28 cellular contexts compared by ENCODE assay signal in genomic region chr10:106930751-106931150, GRCh38.
DNase-seq lines count a peak whose midpoint lies in the region; ATAC-seq, FAIRE-seq and TF ChIP-seq lines count a peak whose summit lies in the region.
"Had no signal": no experiment of that assay in that cellular context is flagged by ENCODE, and none has a peak within 500 bp of the region (broad histone marks: within the 10 kb centered on the region; RNA-seq: fewer than 3 reads in every experiment).

No MANE protein-coding gene starts in this region.

- no peak overlapping the region for H3K4me3 ChIP-seq in A673 (ENCODE audit: low read depth, low read length, poor library complexity, severe bottlenecking)
- H3K4me3 ChIP-seq: GM23338, right atrium auricular region, thyroid gland, vagina had no signal

- H3K4me1 ChIP-seq in A673 (ENCODE audit: insufficient read depth, low read length, poor library complexity, severe bottlenecking): peaks cover 32% of the 10 kb centered on the region
- H3K4me1 ChIP-seq: right atrium auricular region, vagina had no signal

- H3K9me3 ChIP-seq in A673 (ENCODE audit: low read depth, low read length, poor library complexity, severe bottlenecking): no peaks in the 10 kb centered on the region
- H3K9me3 ChIP-seq: right atrium auricular region, thyroid gland, vagina had no signal

- no peak for TF ChIP-seq CTCF in A673 (conservative IDR thresholded peaks at IDR 0.05; ENCODE audit: low read depth, low read length)

- no peak for TF ChIP-seq POLR2A in GM18505 (IDR thresholded peaks at IDR 0.05; ENCODE audit: borderline replicate concordance, extremely low read depth, insufficient read depth, insufficient read length)

- H3K36me3 ChIP-seq in A673 (ENCODE audit: insufficient read depth, low read length, poor library complexity, severe bottlenecking): no peaks in the 10 kb centered on the region
- H3K36me3 ChIP-seq: right atrium auricular region, thyroid gland, vagina had no signal

- POLR2A ChIA-PET in A673 (lab: Charles Lee; ENCODE audit: low non-redundant PET): no interaction called here

- CTCF ChIA-PET in A673 (lab: Charles Lee): interaction anchor here (0.6 kb wide), 2 partner anchors 137 to 151 kb away, joined by 4 to 11 read pairs; no protein-coding TSS in a partner anchor

- no peaks in the 10 kb centered on the region for H3K27me3 ChIP-seq in A673 (replicated peaks; ENCODE audit: insufficient read depth, low read depth, low read length, poor library complexity)
- H3K27me3 ChIP-seq: right atrium auricular region, thyroid gland, vagina had no signal

- FAIRE-seq in GM18507 (lab: Jason Lieb, UNC): peak; percentile 77
- FAIRE-seq: D721Med, TTC549 had no signal

- peak overlapping the region; percentile 61 for H3K27ac ChIP-seq in A673 (ENCODE audit: low read depth, low read length, poor library complexity, severe bottlenecking)
- H3K27ac ChIP-seq: right atrium auricular region, vagina had no signal

- DNase-seq in A673 (ENCODE audit: low spot score) (peak; percentile 65), GM18507 (ENCODE audit: extremely low spot score, insufficient read length, low read depth) (no peak), NOMO-1 treated with DMSO at 0.1 percent for 48 hours (lab: John Stamatoyannopoulos, UW; ENCODE audit: unreplicated experiment) (peak; percentile 43), left lobe of liver (ENCODE audit: low spot score) (no peak), HT-29 (ENCODE audit: low spot score) (no peak), globus pallidus (ENCODE audit: low spot score) (no peak), GOT3 (lab: John Stamatoyannopoulos, UW) (no peak)
- DNase-seq: activated CD4-positive, alpha-beta T cell treated with anti-CD3 and anti-CD28 coated beads, Interleukin-2, amount 50 U/mL, for 4 hours; activated naive CD4-positive, alpha-beta T cell; activated T-cell treated with anti-CD3 and anti-CD28 coated beads, Interleukin-2, amount 50 U/mL, for 72 hours; CD4-positive, alpha-beta memory T cell; dermis blood vessel endothelial cell; islet precursor cell; KBM-7; left ventricle myocardium superior; NCI-H1436 treated with DMSO at 0.1 percent for 48 hours; NCI-H774; OCI-M1; posterior cingulate gyrus; stimulated activated CD8-positive, alpha-beta memory T cell treated with anti-CD3 and anti-CD28 coated beads, Interleukin-4, amount 100 ng/mL, for 48 hours had no signal

- no TSS peak for BruUV-seq in A673 (replicated peaks; lab: Mats Ljungman, UMichigan)

- peak; percentile 32 for ATAC-seq in left lobe of liver
- no peak for ATAC-seq in GM18505 (IDR thresholded peaks at IDR 0.05; ENCODE audit: unreplicated experiment)
- ATAC-seq: activated T-cell treated with anti-CD3 and anti-CD28 coated beads, Interleukin-2, amount 50 U/mL, for 72 hours; esophagus mucosa had no signal

- intact Hi-C loops in A673 (cut with micrococcal nuclease; ENCODE audit: unreplicated experiment): no loop called here

Comparison
In these comparisons a context has a peak if more than half of its experiments do, and no peak if none do; other contexts are left out.
1. DNase-seq: peak in A673 (single experiment) and NOMO-1 treated with DMSO at 0.1 percent for 48 hours (single experiment); none in GM18507 (single experiment), left lobe of liver (single experiment), HT-29 (single experiment), globus pallidus (single experiment) and GOT3 (single experiment).